In the genomic region with DNA sequence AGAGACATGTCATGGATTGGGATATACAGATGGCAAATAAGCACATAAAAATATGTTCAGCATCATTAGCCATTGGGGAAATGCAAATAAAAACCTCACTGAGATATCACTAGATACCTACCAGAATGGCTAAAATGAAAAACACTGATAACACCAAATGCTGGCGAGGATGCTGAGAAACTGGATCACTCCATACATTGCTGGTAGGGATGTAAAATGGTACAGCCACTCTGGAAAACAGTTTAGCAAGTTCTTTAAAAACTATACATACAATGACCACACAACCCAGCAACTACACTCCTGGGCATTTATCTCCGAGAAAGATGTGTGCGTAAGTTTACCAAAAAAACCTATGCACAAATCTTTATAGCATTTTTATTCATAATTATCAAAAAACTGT, we compare ENCODE assay signal across 29 cellular contexts.
"Had no signal": no experiment of that assay in that cellular context is flagged by ENCODE, and none has a peak within 500 bp of the region (broad histone marks: within the 10 kb centered on the region; RNA-seq: fewer than 3 reads in every experiment).

No MANE protein-coding gene starts in this region.

- H3K9me3 ChIP-seq: stomach, testis, thyroid gland, tibial artery, upper lobe of left lung, upper lobe of right lung, uterus, vagina had no signal

- H3K27me3 ChIP-seq: stomach, suprapubic skin, testis, thyroid gland, tibial artery, tibial nerve, transverse colon, upper lobe of left lung, upper lobe of right lung, uterus, vagina had no signal

- H3K4me3 Mint-ChIP-seq: stimulated activated effector memory CD8-positive, alpha-beta T cell treated with anti-CD3 and anti-CD28 coated beads, Interleukin-12 subunit alpha, Interleukin-12 subunit beta, amount 100 ng/mL, for 72 hours; stimulated activated memory B cell treated with anti-CD40 and anti-IgM and Interleukin-4, amounts not matched to agents 10 μg/mL and 1 μg/mL and 100 μg/mL, for 72 hours; stimulated activated naive B cell treated with anti-CD40 and anti-IgM and Interleukin-4, amounts not matched to agents 10 μg/mL and 1 μg/mL and 100 μg/mL, for 72 hours; stimulated activated naive CD8-positive, alpha-beta T cell treated with anti-CD3 and anti-CD28 coated beads, Interleukin-15, amount 100 ng/mL, for 72 hours; stimulated activated naive CD8-positive, alpha-beta T cell treated with anti-CD3 and anti-CD28 coated beads, Interleukin-15, Interleukin-2, amounts not matched to agents 100 ng/mL and 50 ng/mL, for 24 hours; type B pancreatic cell had no signal

- H3K4me3 ChIP-seq: stomach, suprapubic skin, testis, thoracic aorta, thyroid gland, tibial artery, tibial nerve, transverse colon, upper lobe of left lung, upper lobe of right lung, uterus, vagina had no signal

- FAIRE-seq: urothelium cell line had no signal

- H3K27me3 Mint-ChIP-seq: stimulated activated memory B cell treated with anti-CD40 and anti-IgM and Interleukin-4, amounts not matched to agents 10 μg/mL and 1 μg/mL and 100 μg/mL, for 72 hours; stimulated activated naive B cell treated with anti-CD40 and anti-IgM and Interleukin-4, amounts not matched to agents 10 μg/mL and 1 μg/mL and 100 μg/mL, for 72 hours; stimulated activated naive CD8-positive, alpha-beta T cell treated with anti-CD3 and anti-CD28 coated beads, Interleukin-15, amount 100 ng/mL, for 72 hours; stimulated activated naive CD8-positive, alpha-beta T cell treated with anti-CD3 and anti-CD28 coated beads, Interleukin-15, Interleukin-2, amounts not matched to agents 100 ng/mL and 50 ng/mL, for 24 hours; type B pancreatic cell had no signal

- H3K4me1 ChIP-seq: suprapubic skin, testis, tibial artery, tibial nerve, transverse colon, upper lobe of left lung, upper lobe of right lung, uterus, vagina had no signal

- H3K36me3 ChIP-seq: suprapubic skin, thoracic aorta, thyroid gland, tibial artery, upper lobe of left lung, upper lobe of right lung, uterus, vagina had no signal

- DNase-seq: stimulated activated CD4-positive, alpha-beta T cell treated with anti-CD3 and anti-CD28 coated beads, Interleukin-2, amount 100 ng/mL, for 48 hours; stimulated activated CD4-positive, alpha-beta T cell treated with anti-CD3 and anti-CD28 coated beads, Interleukin-4, amount 100 ng/mL, for 1 hour; stimulated activated CD4-positive, alpha-beta T cell treated with anti-CD3 and anti-CD28 coated beads, Interleukin-4, amount 100 ng/mL, for 24 hours; stimulated activated CD4-positive, alpha-beta T cell treated with anti-CD3 and anti-CD28 coated beads, Interleukin-4, amount 100 ng/mL, for 4 hours; stimulated activated CD8-positive, alpha-beta memory T cell treated with anti-CD3 and anti-CD28 coated beads, Interleukin-4, amount 100 ng/mL, for 48 hours; stimulated activated naive B cell treated with anti-CD40 and anti-IgM and Interleukin-4, amounts not matched to agents 10 μg/mL and 1 μg/mL and 100 μg/mL, for 72 hours; stimulated activated naive CD4-positive, alpha-beta T cell; stimulated activated naive CD4-positive, alpha-beta T cell treated with Interleukin-2 at 50 U/mL for 16 hours; stimulated activated naive CD8-positive, alpha-beta T cell treated with anti-CD3 and anti-CD28 coated beads, Interleukin-15, amount 100 ng/mL, for 72 hours; stimulated activated naive CD8-positive, alpha-beta T cell treated with anti-CD3 and anti-CD28 coated beads, Interleukin-15, Interleukin-2, amounts not matched to agents 100 U/mL and 50 U/mL, for 24 hours; stomach; substantia nigra; testis; thyroid gland; tibial artery; transverse colon; trophoblast cell; upper lobe of left lung; upper lobe of right lung; uterus had no signal

- H3K27ac Mint-ChIP-seq: stimulated activated effector memory CD8-positive, alpha-beta T cell treated with anti-CD3 and anti-CD28 coated beads, Interleukin-12 subunit alpha, Interleukin-12 subunit beta, amount 100 ng/mL, for 72 hours; stimulated activated memory B cell treated with anti-CD40 and anti-IgM and Interleukin-4, amounts not matched to agents 10 μg/mL and 1 μg/mL and 100 μg/mL, for 72 hours; stimulated activated naive B cell treated with anti-CD40 and anti-IgM and Interleukin-4, amounts not matched to agents 10 μg/mL and 1 μg/mL and 100 μg/mL, for 72 hours; stimulated activated naive CD8-positive, alpha-beta T cell treated with anti-CD3 and anti-CD28 coated beads, Interleukin-15, amount 100 ng/mL, for 72 hours; stimulated activated naive CD8-positive, alpha-beta T cell treated with anti-CD3 and anti-CD28 coated beads, Interleukin-15, Interleukin-2, amounts not matched to agents 100 ng/mL and 50 ng/mL, for 24 hours; type B pancreatic cell had no signal

- ATAC-seq: stimulated activated effector memory CD8-positive, alpha-beta T cell treated with anti-CD3 and anti-CD28 coated beads, Interleukin-12 subunit alpha, Interleukin-12 subunit beta, amount 100 ng/mL, for 72 hours; stimulated activated memory B cell treated with anti-CD40 and anti-IgM and Interleukin-4, amounts not matched to agents 10 μg/mL and 1 μg/mL and 100 μg/mL, for 72 hours; stimulated activated naive B cell treated with anti-CD40 and anti-IgM and Interleukin-4, amounts not matched to agents 10 μg/mL and 1 μg/mL and 100 μg/mL, for 72 hours; stimulated activated naive CD8-positive, alpha-beta T cell treated with anti-CD3 and anti-CD28 coated beads, Interleukin-15, amount 100 ng/mL, for 72 hours; stimulated activated naive CD8-positive, alpha-beta T cell treated with anti-CD3 and anti-CD28 coated beads, Interleukin-15, Interleukin-2, amounts not matched to agents 100 U/mL and 50 U/mL, for 24 hours; upper lobe of right lung had no signal

- H3K27ac ChIP-seq: stomach, suprapubic skin, testis, thoracic aorta, thyroid gland, tibial artery, tibial nerve, transverse colon, upper lobe of left lung, upper lobe of right lung, uterus, vagina had no signal

- H3K9me3 Mint-ChIP-seq: stimulated activated effector memory CD8-positive, alpha-beta T cell treated with anti-CD3 and anti-CD28 coated beads, Interleukin-12 subunit alpha, Interleukin-12 subunit beta, amount 100 ng/mL, for 72 hours; stimulated activated naive CD8-positive, alpha-beta T cell treated with anti-CD3 and anti-CD28 coated beads, Interleukin-15, Interleukin-2, amounts not matched to agents 100 ng/mL and 50 ng/mL, for 24 hours had no signal
